In the genomic region with DNA sequence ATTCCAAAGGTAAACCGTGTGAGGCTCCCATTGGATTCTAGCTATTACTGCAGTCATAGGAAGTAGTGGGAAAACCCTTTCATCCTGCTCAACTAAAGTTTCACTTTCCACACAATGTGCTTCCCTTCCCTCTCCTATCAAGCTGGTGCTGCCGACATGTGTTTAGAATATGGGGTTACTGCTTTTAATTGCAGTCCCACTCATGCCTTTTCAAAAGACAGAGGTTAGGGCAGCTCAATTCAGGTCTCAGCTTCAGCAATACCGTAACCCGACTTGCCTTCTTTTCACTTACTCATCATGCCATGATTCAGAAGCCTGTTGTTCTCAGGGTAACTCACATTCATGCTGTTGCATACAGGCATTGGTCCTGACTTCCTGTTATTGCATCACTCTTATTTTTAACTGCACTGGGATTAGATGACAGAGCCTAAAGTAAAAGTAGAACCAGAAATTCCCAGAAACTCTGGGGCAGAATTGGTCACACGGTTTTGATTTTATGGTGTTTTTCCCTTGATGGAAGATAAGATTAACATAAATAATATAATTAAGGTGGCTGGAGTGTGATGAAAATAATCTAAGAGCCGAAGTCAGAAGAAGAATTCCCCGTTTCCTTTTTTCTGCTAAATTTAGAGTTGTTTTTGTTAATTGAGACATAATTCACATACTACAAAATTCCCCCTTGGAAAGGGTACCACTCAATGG, we compare ENCODE assay signal across 1 cellular context.
TF ChIP-seq lines count a peak whose summit lies in the region.

No MANE protein-coding gene starts in this region.

TF ChIP-seq in GM23338, 12 proteins besides CTCF, POLR2A, EP300 and RAD21 (continued from another document):
- TF ChIP-seq, protein P1, sequence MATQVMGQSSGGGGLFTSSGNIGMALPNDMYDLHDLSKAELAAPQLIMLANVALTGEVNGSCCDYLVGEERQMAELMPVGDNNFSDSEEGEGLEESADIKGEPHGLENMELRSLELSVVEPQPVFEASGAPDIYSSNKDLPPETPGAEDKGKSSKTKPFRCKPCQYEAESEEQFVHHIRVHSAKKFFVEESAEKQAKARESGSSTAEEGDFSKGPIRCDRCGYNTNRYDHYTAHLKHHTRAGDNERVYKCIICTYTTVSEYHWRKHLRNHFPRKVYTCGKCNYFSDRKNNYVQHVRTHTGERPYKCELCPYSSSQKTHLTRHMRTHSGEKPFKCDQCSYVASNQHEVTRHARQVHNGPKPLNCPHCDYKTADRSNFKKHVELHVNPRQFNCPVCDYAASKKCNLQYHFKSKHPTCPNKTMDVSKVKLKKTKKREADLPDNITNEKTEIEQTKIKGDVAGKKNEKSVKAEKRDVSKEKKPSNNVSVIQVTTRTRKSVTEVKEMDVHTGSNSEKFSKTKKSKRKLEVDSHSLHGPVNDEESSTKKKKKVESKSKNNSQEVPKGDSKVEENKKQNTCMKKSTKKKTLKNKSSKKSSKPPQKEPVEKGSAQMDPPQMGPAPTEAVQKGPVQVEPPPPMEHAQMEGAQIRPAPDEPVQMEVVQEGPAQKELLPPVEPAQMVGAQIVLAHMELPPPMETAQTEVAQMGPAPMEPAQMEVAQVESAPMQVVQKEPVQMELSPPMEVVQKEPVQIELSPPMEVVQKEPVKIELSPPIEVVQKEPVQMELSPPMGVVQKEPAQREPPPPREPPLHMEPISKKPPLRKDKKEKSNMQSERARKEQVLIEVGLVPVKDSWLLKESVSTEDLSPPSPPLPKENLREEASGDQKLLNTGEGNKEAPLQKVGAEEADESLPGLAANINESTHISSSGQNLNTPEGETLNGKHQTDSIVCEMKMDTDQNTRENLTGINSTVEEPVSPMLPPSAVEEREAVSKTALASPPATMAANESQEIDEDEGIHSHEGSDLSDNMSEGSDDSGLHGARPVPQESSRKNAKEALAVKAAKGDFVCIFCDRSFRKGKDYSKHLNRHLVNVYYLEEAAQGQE (IDR thresholded peaks at IDR 0.05; ENCODE audit: unreplicated experiment), result no peak
- TF ChIP-seq ZNF114 (CRISPR knock-in tag; IDR thresholded peaks at IDR 0.05) (no peak), EZH2phosphoT487 (IDR thresholded peaks at IDR 0.05; ENCODE audit: unreplicated experiment) (no peak), STAT1 (IDR thresholded peaks at IDR 0.05; ENCODE audit: unreplicated experiment) (no peak), JUNB (IDR thresholded peaks at IDR 0.05; ENCODE audit: unreplicated experiment) (no peak), ZNF331 (CRISPR knock-in tag; IDR thresholded peaks at IDR 0.05; ENCODE audit: low read depth) (no peak), POLR2AphosphoS5 (IDR thresholded peaks at IDR 0.05; ENCODE audit: low read depth) (no peak)
- TF ChIP-seq, protein P2, sequence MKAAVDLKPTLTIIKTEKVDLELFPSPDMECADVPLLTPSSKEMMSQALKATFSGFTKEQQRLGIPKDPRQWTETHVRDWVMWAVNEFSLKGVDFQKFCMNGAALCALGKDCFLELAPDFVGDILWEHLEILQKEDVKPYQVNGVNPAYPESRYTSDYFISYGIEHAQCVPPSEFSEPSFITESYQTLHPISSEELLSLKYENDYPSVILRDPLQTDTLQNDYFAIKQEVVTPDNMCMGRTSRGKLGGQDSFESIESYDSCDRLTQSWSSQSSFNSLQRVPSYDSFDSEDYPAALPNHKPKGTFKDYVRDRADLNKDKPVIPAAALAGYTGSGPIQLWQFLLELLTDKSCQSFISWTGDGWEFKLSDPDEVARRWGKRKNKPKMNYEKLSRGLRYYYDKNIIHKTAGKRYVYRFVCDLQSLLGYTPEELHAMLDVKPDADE (IDR thresholded peaks at IDR 0.05), result no peak
